8 cellular contexts compared by ENCODE assay signal in genomic region chr7:11341285-11341944, GRCh38.
DNase-seq lines count a peak whose midpoint lies in the region; ATAC-seq, FAIRE-seq and TF ChIP-seq lines count a peak whose summit lies in the region.

No MANE protein-coding gene starts in this region.

- H3K23ac ChIP-seq in H1 (ENCODE audit: insufficient read length) = no peak overlapping the region

- no peak overlapping the region for H2BK12ac ChIP-seq in H1 (ENCODE audit: low read depth, low read length)

- no peaks in the 10 kb centered on the region for H3K79me2 ChIP-seq in GM23338 (replicated peaks; ENCODE audit: insufficient read depth)
- no peaks in the 10 kb centered on the region for H3K79me2 ChIP-seq in H1 (ENCODE audit: control insufficient read depth in 1 of 2, insufficient read depth in 2 of 2, low read length in 2 of 2)

- in situ Hi-C loops in transverse colon (cut with MboI; ENCODE audit: low pct_ligation_motif_present in 1 of 4, low pct_unique_long_range_greater_than_20kb in 1 of 4, low sequenced_read_pairs in 3 of 4) = no loop called here

- H3K4ac ChIP-seq in H1 (replicated peaks; ENCODE audit: insufficient read length, low read depth, low read length) = no peak overlapping the region

- H3K36me3 ChIP-seq in GM23338 (ENCODE audit: insufficient read depth) (no peaks in the 10 kb centered on the region), H1 (ENCODE audit: control insufficient read depth in 2 of 4, insufficient read depth in 4 of 4, low read length in 3 of 4) (no peaks in the 10 kb centered on the region), transverse colon (no peaks in the 10 kb centered on the region), ascending aorta (no peaks in the 10 kb centered on the region)

- TF ChIP-seq POLR2A in H1 (IDR thresholded peaks at IDR 0.05; ENCODE audit: control extremely low read depth in 1 of 2, low read depth in 2 of 2, low read length in 2 of 2) = no peak
- no peak for TF ChIP-seq POLR2A in transverse colon (IDR thresholded peaks at IDR 0.05)

- H3K27ac Mint-ChIP-seq in GM23338 (0 out of 2 replicates have a peak overlapping the region, but pooled peaks have one; percentile 41), progenitor cell of endocrine pancreas (no peak overlapping the region)

- POLR2A ChIA-PET in H1 (lab: Charles Lee; ENCODE audit: partially characterized antibody) = no interaction called here

- peak; percentile 62 to 76 for TF ChIP-seq CTCF in GM23338 (conservative IDR thresholded peaks at IDR 0.05; ENCODE audit: low read depth in 2 of 2)
- TF ChIP-seq CTCF in H1 (IDR thresholded peaks at IDR 0.05; ENCODE audit: control extremely low read depth in 1 of 3, insufficient read depth in 1 of 3, low read depth in 1 of 3, low read length in 3 of 3) = peak in 2 of 3 experiments; percentile 45 to 64; a peak in 3 of 4 replicates
- TF ChIP-seq CTCF in progenitor cell of endocrine pancreas (IDR thresholded peaks at IDR 0.05; ENCODE audit: unreplicated experiment) = peak; percentile 46
- no peak for TF ChIP-seq CTCF in transverse colon (IDR thresholded peaks at IDR 0.05)
- TF ChIP-seq CTCF in ascending aorta (IDR thresholded peaks at IDR 0.05) = no peak

- no peak overlapping the region for H3K18ac ChIP-seq in H1 (ENCODE audit: extremely low read depth, low read length)

- TF ChIP-seq RAD21 in H1 (IDR thresholded peaks at IDR 0.05 in 1 of 2, conservative IDR thresholded peaks at IDR 0.05 in 1 of 2; ENCODE audit: low read depth in 2 of 2, low read length in 2 of 2) = peak; percentile 86 to 87

- H2BK5ac ChIP-seq in H1 (ENCODE audit: low read depth, low read length) = no peak overlapping the region

- no peaks in the 10 kb centered on the region for H3K9me2 ChIP-seq in GM23338 (ENCODE audit: insufficient read depth)

- TF ChIP-seq EP300 in H1 (IDR thresholded peaks at IDR 0.05; ENCODE audit: borderline replicate concordance in 1 of 2, low read depth in 2 of 2, low read length in 2 of 2) (no peak), transverse colon (IDR thresholded peaks at IDR 0.05; ENCODE audit: low read depth) (no peak)

- H3K79me1 ChIP-seq in H1 (ENCODE audit: low read depth, low read length) = no peaks in the 10 kb centered on the region

- H3K56ac ChIP-seq in H1 (replicated peaks; ENCODE audit: insufficient read length, low read depth, low read length) = no peak overlapping the region

- H3K4me2 ChIP-seq in GM23338 = no peak overlapping the region
- no peak overlapping the region for H3K4me2 ChIP-seq in H1 (ENCODE audit: insufficient read depth in 1 of 2, low read depth in 2 of 2, low read length in 2 of 2)

- 51% methylated on average over 4 of the region's 4 CpGs; no CpG with 5 or more reads in 1 of the 2 experiments for WGBS in H1 (ENCODE audit: extremely low coverage in 1 of 2, insufficient coverage in 1 of 2, insufficient read length in 1 of 2, insufficient replicate concordance in 2 of 2, low coverage in 1 of 2, low lambda C conversion rate in 2 of 2, missing lambda C conversion rate in 1 of 2), 2 experiments
- WGBS in transverse colon (ENCODE audit: low coverage in 1 of 2), 2 donors = 29 to 38% methylated on average over 4 of the region's 4 CpGs

- H3K9me3 ChIP-seq in H1 (ENCODE audit: insufficient read depth in 2 of 2, low read depth in 1 of 2, low read length in 1 of 2) (no peaks in the 10 kb centered on the region), transverse colon (no peaks in the 10 kb centered on the region), ascending aorta (no peaks in the 10 kb centered on the region)

- no peaks in the 10 kb centered on the region for H3K27me3 ChIP-seq in GM23338 (ENCODE audit: insufficient read depth)
- peaks cover 0 to 2% (median 0%) of the 10 kb centered on the region in 4 experiments; a peak in 1 of 7 replicates for H3K27me3 ChIP-seq in H1 (replicated peaks in 1 of 4; ENCODE audit: control insufficient read depth in 3 of 4, extremely low read depth in 1 of 4, insufficient read depth in 3 of 4, low read length in 3 of 4)
- no peaks in the 10 kb centered on the region for H3K27me3 ChIP-seq in transverse colon
- no peaks in the 10 kb centered on the region for H3K27me3 ChIP-seq in ascending aorta

- H2BK15ac ChIP-seq in H1 (ENCODE audit: low read length) = no peak overlapping the region

- no peak overlapping the region for H2BK20ac ChIP-seq in H1 (ENCODE audit: low read length)

- intact Hi-C loops in transverse colon (cut with DNase I; ENCODE audit: low total_unique reads) (no loop called here), ascending aorta (cut with DNase I) (no loop called here)

- H2BK120ac ChIP-seq in H1 (replicated peaks; ENCODE audit: low read depth, low read length) = no peak overlapping the region

- H3K27me3 Mint-ChIP-seq in GM23338 (ENCODE audit: insufficient read depth, low read depth, poor library complexity) (peaks cover 3% of the 10 kb centered on the region), progenitor cell of endocrine pancreas (peaks cover 3% of the 10 kb centered on the region)

- H3K9me3 Mint-ChIP-seq in GM23338 (no peaks in the 10 kb centered on the region), progenitor cell of endocrine pancreas (ENCODE audit: low read depth) (no peaks in the 10 kb centered on the region)

- 0 out of 2 replicates have a peak, but pooled peaks cover 5% of the 10 kb centered on the region for H3K4me1 ChIP-seq in GM23338 (ENCODE audit: insufficient read depth)
- H3K4me1 ChIP-seq in H1 (replicated peaks in 1 of 4; ENCODE audit: control insufficient read depth in 3 of 4, insufficient read depth in 4 of 4, low read length in 3 of 4) = peaks cover 0 to 5% (median 2%) of the 10 kb centered on the region in 4 experiments; a peak in 2 of 7 replicates
- peaks cover 0 to 2% (median 0%) of the 10 kb centered on the region in 4 donors for H3K4me1 ChIP-seq in transverse colon
- no peaks in the 10 kb centered on the region for H3K4me1 ChIP-seq in ascending aorta

- no peaks in the 10 kb centered on the region for H3K23me2 ChIP-seq in H1 (ENCODE audit: low read depth, low read length)

- H3K4me1 Mint-ChIP-seq in GM23338 (peaks cover 21% of the 10 kb centered on the region), progenitor cell of endocrine pancreas (ENCODE audit: low read depth) (peaks cover 8% of the 10 kb centered on the region)

- H3K27ac ChIP-seq in GM23338 (ENCODE audit: low read depth) (no peak overlapping the region), H1 (ENCODE audit: low read depth, low read length) (no peak overlapping the region), transverse colon (no peak overlapping the region), ascending aorta (no peak overlapping the region)

- H3K9ac ChIP-seq in H1 (replicated peaks in 1 of 4; ENCODE audit: extremely low read depth in 1 of 4, low read depth in 3 of 4, low read length in 3 of 4) = no peak overlapping the region

- H3K4me3 ChIP-seq in GM23338 = no peak overlapping the region
- H3K4me3 ChIP-seq in H1 (ENCODE audit: extremely low read depth in 1 of 4, insufficient read depth in 2 of 4, low read depth in 3 of 4, low read length in 4 of 4) = no peak overlapping the region
- H3K4me3 ChIP-seq in transverse colon = no peak overlapping the region
- H3K4me3 ChIP-seq in ascending aorta = no peak overlapping the region

- H3K4me3 Mint-ChIP-seq in GM23338 (no peak overlapping the region), progenitor cell of endocrine pancreas (ENCODE audit: low read depth) (no peak overlapping the region)

- no peak overlapping the region for H4K8ac ChIP-seq in H1 (ENCODE audit: extremely low read depth, insufficient read depth, low read length)

- peak; percentile 88 for FAIRE-seq in H1 (lab: Jason Lieb, UNC)

- DNase-seq in AG20443 (ENCODE audit: low spot score) (peak; percentile 17), GM23338 (ENCODE audit: low spot score) (peak; percentile 54), NCI-H510A (lab: John Stamatoyannopoulos, UW) (peak; percentile 8), H1 (ENCODE audit: low read depth in 1 of 2, low spot score in 2 of 2) (no peak), progenitor cell of endocrine pancreas (ENCODE audit: low spot score, unreplicated experiment) (no peak), transverse colon (no peak), ascending aorta (ENCODE audit: low spot score in 2 of 2) (no peak)

- no peak overlapping the region for H3K14ac ChIP-seq in H1 (ENCODE audit: insufficient read length)

- no peaks in the 10 kb centered on the region for H4K20me1 ChIP-seq in GM23338 (replicated peaks; ENCODE audit: insufficient read depth)
- no peaks in the 10 kb centered on the region for H4K20me1 ChIP-seq in H1 (replicated peaks in 1 of 2; ENCODE audit: control insufficient read depth in 1 of 2, insufficient read depth in 2 of 2, low read length in 2 of 2)

- CTCF ChIA-PET in H1 (lab: Charles Lee; ENCODE audit: partially characterized antibody) = interaction anchor here (0.6 to 1.3 kb wide), 5 partner anchors 8 to 456 kb away, joined by 3 to 6 read pairs (median 3); no protein-coding TSS in a partner anchor

- no peaks in the 10 kb centered on the region for H3K36me3 Mint-ChIP-seq in GM23338 (ENCODE audit: low read depth)
- H3K36me3 Mint-ChIP-seq in progenitor cell of endocrine pancreas (ENCODE audit: insufficient read depth) = no peaks in the 10 kb centered on the region

- no peak overlapping the region for H4K91ac ChIP-seq in H1 (replicated peaks; ENCODE audit: insufficient read length, low read length)

- no peaks in the 10 kb centered on the region for H3F3A ChIP-seq in GM23338 (replicated peaks; ENCODE audit: low read depth)

- H2AFZ ChIP-seq in GM23338 (no peak overlapping the region), H1 (ENCODE audit: low read length) (peak overlapping the region; percentile 48; the same call in 1 of the 2 replicates)

- no peak overlapping the region for H4K5ac ChIP-seq in H1 (ENCODE audit: insufficient read length, low read depth, low read length)

- ATAC-seq in GM23338 (peak; percentile 52), esophagus mucosa (no peak)

- H2AK5ac ChIP-seq in H1 (ENCODE audit: low read depth, low read length) = no peak overlapping the region

TF ChIP-seq in H1, 55 proteins besides CTCF, POLR2A, EP300 and RAD21:
- TF ChIP-seq YY1 (IDR thresholded peaks at IDR 0.05; ENCODE audit: low read depth, low read length) (peak; percentile 29; the same call in 1 of the 2 replicates), RFX5 (IDR thresholded peaks at IDR 0.05; ENCODE audit: borderline replicate concordance, low read depth, low read length) (no peak)

Comparison
In these comparisons a context has a peak if more than half of its experiments do, and no peak if none do; other contexts are left out.
1. DNase-seq: peak in AG20443 (single experiment), GM23338 (single experiment) and NCI-H510A (single experiment); none in H1 (0 of 2), progenitor cell of endocrine pancreas (single experiment), transverse colon (single experiment) and ascending aorta (0 of 2).
2. CTCF ChIP-seq: peak in GM23338 (2 of 2), H1 (2 of 3) and progenitor cell of endocrine pancreas (single experiment); none in transverse colon (0 of 5) and ascending aorta (0 of 3).